In the genomic region with DNA sequence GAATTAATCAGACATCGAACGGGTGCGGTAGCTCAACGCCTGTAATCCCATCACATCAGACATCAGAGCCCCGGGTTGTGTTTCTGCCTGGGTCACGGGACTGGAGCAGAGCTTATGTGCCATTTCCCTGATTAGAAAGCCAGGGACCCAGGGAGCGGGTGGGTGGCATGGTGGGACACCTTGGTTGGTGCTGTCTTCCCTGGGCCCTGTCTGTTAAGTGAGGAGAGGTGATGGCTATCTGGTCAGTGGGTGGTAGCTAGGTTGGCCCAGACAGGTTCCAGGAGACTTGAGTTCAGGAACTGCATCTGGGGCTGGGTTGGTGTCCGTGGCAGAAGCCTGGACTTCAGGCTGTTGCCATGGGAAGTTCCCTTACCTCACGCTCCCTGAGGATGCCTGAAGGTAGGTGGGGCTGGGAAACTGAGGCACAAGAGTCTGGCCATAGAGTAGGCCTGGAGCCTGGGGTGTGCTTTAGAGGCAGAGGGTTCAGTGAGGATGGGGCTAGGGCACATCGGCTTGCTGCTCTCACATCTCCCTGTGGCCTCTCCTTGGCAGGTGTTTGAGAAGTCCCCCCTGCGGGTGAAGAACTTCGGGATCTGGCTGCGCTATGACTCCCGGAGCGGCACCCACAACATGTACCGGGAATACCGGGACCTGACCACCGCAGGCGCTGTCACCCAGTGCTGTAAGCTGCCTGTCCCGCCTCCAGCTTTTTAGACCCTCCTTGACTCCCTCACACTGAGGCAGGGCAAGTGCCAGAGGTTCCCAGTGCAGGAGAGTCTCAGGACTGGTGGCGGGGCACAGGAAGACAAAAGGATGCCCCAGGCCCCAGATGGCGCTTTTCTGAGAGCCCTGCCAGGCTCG, we compare ENCODE assay signal across 10 cellular contexts. TPM values are rescaled to one million over a fixed set of nuclear protein-coding genes. Genes with fewer than 3 reads are reported as not detected.
DNase-seq lines count a peak whose midpoint lies in the region; ATAC-seq and TF ChIP-seq lines count a peak whose summit lies in the region.
"Had no signal": no experiment of that assay in that cellular context is flagged by ENCODE, and none has a peak within 500 bp of the region (broad histone marks: within the 10 kb centered on the region; RNA-seq: fewer than 3 reads in every experiment).

No MANE protein-coding gene starts in this region.

- H3K9ac ChIP-seq in SK-N-SH: peak overlapping the region; percentile 91

- H3K4me2 ChIP-seq in SK-N-SH: peak overlapping the region; percentile 99

- TF ChIP-seq RAD21 in SK-N-SH (IDR thresholded peaks at IDR 0.05; ENCODE audit: low read length): no peak

- no peak for ATAC-seq in SK-N-SH treated with all-trans-retinoic acid at 6 μM for 48 hours
- no peak for ATAC-seq in gastrocnemius medialis
- no peak for ATAC-seq in aorta (ENCODE audit: low FRiP score)

- intact Hi-C loops in gastrocnemius medialis (cut with DNase I; ENCODE audit: low total_unique reads) (no loop called here), aorta (cut with DNase I) (loop anchor here in 1 of 2 donors (5.0 kb wide), 1 partner anchor 136 kb away; no protein-coding TSS in a partner anchor)

- peaks cover 0 to 17% of the 10 kb centered on the region in 2 experiments; a peak in 1 of 4 replicates for H3K4me1 ChIP-seq in SK-N-SH (ENCODE audit: control insufficient read depth in 1 of 2, insufficient read depth in 2 of 2, low read depth in 1 of 2, low read length in 1 of 2)
- H3K4me1 ChIP-seq in gastrocnemius medialis: peaks cover 21 to 35% of the 10 kb centered on the region in 2 donors
- peaks cover 2 to 6% of the 10 kb centered on the region in 2 donors for H3K4me1 ChIP-seq in aorta (ENCODE audit: control insufficient read depth in 1 of 2, insufficient read depth in 2 of 2, low read length in 2 of 2)

- H3K36me3 ChIP-seq in SK-N-SH (replicated peaks in 1 of 2; ENCODE audit: control insufficient read depth in 1 of 2, insufficient read depth in 2 of 2, low read length in 1 of 2) (peaks cover 33 to 50% of the 10 kb centered on the region in 2 experiments), gastrocnemius medialis (peaks cover 0 to 40% of the 10 kb centered on the region in 2 donors), aorta (ENCODE audit: control insufficient read depth in 1 of 2, insufficient read depth in 2 of 2, low read length in 1 of 2) (peaks cover 0 to 1% of the 10 kb centered on the region in 2 donors)

- H3K79me2 ChIP-seq in SK-N-SH (ENCODE audit: insufficient read depth): peaks cover 31% of the 10 kb centered on the region

- no peak for TF ChIP-seq EP300 in SK-N-SH (IDR thresholded peaks at IDR 0.05; ENCODE audit: borderline replicate concordance in 1 of 2, low read depth in 1 of 2, low read length in 1 of 2)

- no peaks in the 10 kb centered on the region for H3K9me2 ChIP-seq in SK-N-SH

- DNase-seq in SK-N-SH (no peak), RWPE1 (ENCODE audit: low spot score) (no peak), epithelial cell of prostate (ENCODE audit: low read depth, low spot score) (no peak), gastrocnemius medialis (no peak), aorta (no peak), NK-92 (lab: John Stamatoyannopoulos, UW; ENCODE audit: unreplicated experiment) (no peak), GF-D8 (lab: John Stamatoyannopoulos, UW) (no peak)
- DNase-seq: anterior cingulate cortex, NCI-H446 treated with DMSO at 0.1 percent for 48 hours had no signal

- H3F3A ChIP-seq in SK-N-SH (replicated peaks; ENCODE audit: insufficient read depth): peaks cover 32% of the 10 kb centered on the region

- POLR2A ChIA-PET in SK-N-SH (lab: Yijun Ruan, JAX) (interaction anchor here (1.0 kb wide), 1 partner anchor 12 kb away, joined by 3 read pairs; no protein-coding TSS in a partner anchor), RWPE1 (lab: Yijun Ruan, JAX; ENCODE audit: low non-redundant PET) (no interaction called here)

- TF ChIP-seq POLR2A in gastrocnemius medialis (IDR thresholded peaks at IDR 0.05): peak in 1 of 2 donors; percentile 3

- in situ Hi-C loops in gastrocnemius medialis (cut with MboI; ENCODE audit: low sequenced_read_pairs in 4 of 4): loop anchor here in 3 of 4 donors (5.0 to 25.0 kb wide), 3 partner anchors 71 to 133 kb away; partner anchors contain the start of gene CCDC124 (in 1 of the 3)

- peak overlapping the region in 1 of 2 experiments; percentile 62; a peak in 2 of 4 replicates for H3K27ac ChIP-seq in SK-N-SH (ENCODE audit: low read depth in 2 of 2, low read length in 1 of 2)
- peak overlapping the region; percentile 77 for H3K27ac ChIP-seq in RWPE1
- H3K27ac ChIP-seq in epithelial cell of prostate: peak overlapping the region; percentile 74
- peak overlapping the region; percentile 87 to 96 (median 94) for H3K27ac ChIP-seq in gastrocnemius medialis
- no peak overlapping the region for H3K27ac ChIP-seq in aorta (ENCODE audit: low read depth in 1 of 2, low read length in 2 of 2)

- no peaks in the 10 kb centered on the region for H3K9me3 ChIP-seq in SK-N-SH
- no peaks in the 10 kb centered on the region for H3K9me3 ChIP-seq in gastrocnemius medialis
- no peaks in the 10 kb centered on the region for H3K9me3 ChIP-seq in aorta (ENCODE audit: control insufficient read depth, low read length)

- WGBS in SK-N-SH (ENCODE audit: low lambda C conversion rate): 57% methylated on average over 9 of the region's 23 CpGs
- WGBS in aorta, 2 donors: 85 to 91% methylated on average over 22 to 23 of the region's 23 CpGs

- TF ChIP-seq CTCF in SK-N-SH (IDR thresholded peaks at IDR 0.05): no peak
- TF ChIP-seq CTCF in RWPE1 (conservative IDR thresholded peaks at IDR 0.05; ENCODE audit: low read depth): no peak
- TF ChIP-seq CTCF in gastrocnemius medialis (IDR thresholded peaks at IDR 0.05 in 4 of 5, conservative IDR thresholded peaks at IDR 0.05 in 1 of 5): no peak

- CTCF ChIA-PET in SK-N-SH (lab: Yijun Ruan, JAX): interaction anchor here (0.9 to 13.8 kb wide), 3 partner anchors 9 to 135 kb away, joined by 4 to 139 read pairs (median 7); partner anchors contain the start of gene CCDC124
- CTCF ChIA-PET in RWPE1 (lab: Yijun Ruan, JAX): interaction anchor here (1.0 kb wide), 1 partner anchor 70 kb away, joined by 5 read pairs; no protein-coding TSS in a partner anchor

- H4K20me1 ChIP-seq in SK-N-SH (ENCODE audit: insufficient read depth): peaks cover 56% of the 10 kb centered on the region

- no peak overlapping the region for H2AFZ ChIP-seq in SK-N-SH (ENCODE audit: low read depth)

- H3K27me3 ChIP-seq in SK-N-SH (ENCODE audit: insufficient read depth): no peaks in the 10 kb centered on the region
- H3K27me3 ChIP-seq in gastrocnemius medialis: no peaks in the 10 kb centered on the region
- H3K27me3 ChIP-seq in aorta (ENCODE audit: control insufficient read depth in 1 of 2, insufficient read depth in 2 of 2, low read length in 1 of 2): no peaks in the 10 kb centered on the region

- H3K4me3 ChIP-seq in SK-N-SH (ENCODE audit: low read depth in 2 of 2, low read length in 1 of 2) (peak overlapping the region; percentile 86 to 91), gastrocnemius medialis (peak overlapping the region; percentile 91 to 100 (median 94)), aorta (ENCODE audit: low read length in 2 of 2) (no peak overlapping the region)

TF ChIP-seq in SK-N-SH, 30 proteins besides CTCF, POLR2A, EP300 and RAD21 (continues in another document):
- no peak for TF ChIP-seq RCOR1 (IDR thresholded peaks at IDR 0.05; ENCODE audit: low read length)
- no peak for TF ChIP-seq RXRA (IDR thresholded peaks at IDR 0.05; ENCODE audit: borderline replicate concordance, low read depth)
- no peak for TF ChIP-seq TAF1 (IDR thresholded peaks at IDR 0.05; ENCODE audit: borderline replicate concordance, low read depth, low read length)

TF ChIP-seq in SK-N-SH treated with all-trans-retinoic acid at 6 μM for 48 hours, 23 proteins besides CTCF, POLR2A, EP300 and RAD21 (continues in another document):
- TF ChIP-seq ISL1 (CRISPR knock-in tag; IDR thresholded peaks at IDR 0.05) (no peak), OSR1 (CRISPR knock-in tag; IDR thresholded peaks at IDR 0.05) (no peak), ZNF8 (CRISPR knock-in tag; IDR thresholded peaks at IDR 0.05) (no peak), ARNTL (CRISPR knock-in tag; IDR thresholded peaks at IDR 0.05; ENCODE audit: borderline replicate concordance, low read depth) (no peak), TOX (CRISPR knock-in tag; IDR thresholded peaks at IDR 0.05; ENCODE audit: borderline replicate concordance) (no peak), ZNF565 (CRISPR knock-in tag; conservative IDR thresholded peaks at IDR 0.05; ENCODE audit: low read depth) (no peak)
- TF ChIP-seq, protein P1, sequence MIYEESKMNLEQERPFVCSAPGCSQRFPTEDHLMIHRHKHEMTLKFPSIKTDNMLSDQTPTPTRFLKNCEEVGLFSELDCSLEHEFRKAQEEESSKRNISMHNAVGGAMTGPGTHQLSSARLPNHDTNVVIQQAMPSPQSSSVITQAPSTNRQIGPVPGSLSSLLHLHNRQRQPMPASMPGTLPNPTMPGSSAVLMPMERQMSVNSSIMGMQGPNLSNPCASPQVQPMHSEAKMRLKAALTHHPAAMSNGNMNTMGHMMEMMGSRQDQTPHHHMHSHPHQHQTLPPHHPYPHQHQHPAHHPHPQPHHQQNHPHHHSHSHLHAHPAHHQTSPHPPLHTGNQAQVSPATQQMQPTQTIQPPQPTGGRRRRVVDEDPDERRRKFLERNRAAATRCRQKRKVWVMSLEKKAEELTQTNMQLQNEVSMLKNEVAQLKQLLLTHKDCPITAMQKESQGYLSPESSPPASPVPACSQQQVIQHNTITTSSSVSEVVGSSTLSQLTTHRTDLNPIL (CRISPR knock-in tag; IDR thresholded peaks at IDR 0.05; ENCODE audit: low read depth): no peak

RNA-seq across cellular contexts. Expression of gene RPL18A, which starts 2.1 kb away (rescaled TPM):
- polyA plus RNA-seq in SK-N-SH (2012; rRNA removed) (2,138 and 2,695 TPM in 2 replicates), aorta (1,000 to 10,000 TPM; 2,303 to 3,237 TPM)
- polyA plus RNA-seq in SK-N-SH (2012; cell fraction: cytosol; rRNA removed): 1,924 and 2,091 TPM in 2 replicates
- polyA plus RNA-seq in SK-N-SH (2012; cell fraction: nucleus; rRNA removed): 669 and 951 TPM in 2 replicates
- total RNA-seq in gastrocnemius medialis (1,000 to 10,000 TPM; 1,094 to 1,320 (median 1,226) TPM), aorta (1,000 to 10,000 TPM; 1,221 to 1,276 TPM)

RNA-seq across cellular contexts. Expression of gene SLC5A5, which starts 10.0 kb away (rescaled TPM):
- polyA plus RNA-seq in SK-N-SH (2012; rRNA removed): 0.02 TPM in 2 replicates
- 0.01 TPM in 1 of 2 replicates, not detected in the other for polyA plus RNA-seq in SK-N-SH (2012; cell fraction: cytosol; rRNA removed)
- polyA plus RNA-seq in SK-N-SH (2012; cell fraction: nucleus; rRNA removed): 0.01 and 0.02 TPM in 2 replicates
- not detected for total RNA-seq in gastrocnemius medialis
- total RNA-seq in aorta: not detected
- under 1 TPM in 1 of 2 donors, not detected in 1; 0.03 TPM for polyA plus RNA-seq in aorta

RNA-seq across cellular contexts. Expression of gene JAK3, which starts 14.0 kb away (rescaled TPM):
- 1.3 and 2.0 TPM in 2 replicates for polyA plus RNA-seq in SK-N-SH (2012; rRNA removed)
- 0.67 and 0.71 TPM in 2 replicates for polyA plus RNA-seq in SK-N-SH (2012; cell fraction: cytosol; rRNA removed)
- polyA plus RNA-seq in SK-N-SH (2012; cell fraction: nucleus; rRNA removed): 6.4 and 7.2 TPM in 2 replicates
- total RNA-seq in gastrocnemius medialis: 1 to 10 TPM in 2 of 4 donors, under 1 TPM in 2; 0.55 to 1.6 (median 1.2) TPM
- total RNA-seq in aorta: 10 to 100 TPM; 15.4 to 33.3 TPM
- polyA plus RNA-seq in aorta: 1 to 10 TPM; 2.3 to 2.6 TPM

RNA-seq across cellular contexts. Expression of gene INSL3, which starts 40.5 kb away (rescaled TPM):
- 0.21 and 0.65 TPM in 2 replicates for polyA plus RNA-seq in SK-N-SH (2012; rRNA removed)
- 0.17 and 0.37 TPM in 2 replicates for polyA plus RNA-seq in SK-N-SH (2012; cell fraction: cytosol; rRNA removed)
- polyA plus RNA-seq in SK-N-SH (2012; cell fraction: nucleus; rRNA removed): 0.49 and 0.58 TPM in 2 replicates
- not detected for total RNA-seq in gastrocnemius medialis
- not detected for total RNA-seq in aorta
- polyA plus RNA-seq in aorta: not detected

Comparison
In these comparisons a context has a peak if more than half of its experiments do, and no peak if none do; other contexts are left out.
1. H3K27ac ChIP-seq: peak in RWPE1 (single experiment), epithelial cell of prostate (single experiment) and gastrocnemius medialis (4 of 4); none in aorta (0 of 2).
2. H3K4me3 ChIP-seq: peak in SK-N-SH (2 of 2) and gastrocnemius medialis (4 of 4); none in aorta (0 of 2).
3. RNA of gene JAK3, which starts 14.0 kb away (total RNA-seq): 15.4 to 33.3 TPM in aorta; 0.55 to 1.6 TPM in gastrocnemius medialis; every median in the first group is over 4 times any median in the second.